ENCODE assay signal across 8 cellular contexts in the genomic region with DNA sequence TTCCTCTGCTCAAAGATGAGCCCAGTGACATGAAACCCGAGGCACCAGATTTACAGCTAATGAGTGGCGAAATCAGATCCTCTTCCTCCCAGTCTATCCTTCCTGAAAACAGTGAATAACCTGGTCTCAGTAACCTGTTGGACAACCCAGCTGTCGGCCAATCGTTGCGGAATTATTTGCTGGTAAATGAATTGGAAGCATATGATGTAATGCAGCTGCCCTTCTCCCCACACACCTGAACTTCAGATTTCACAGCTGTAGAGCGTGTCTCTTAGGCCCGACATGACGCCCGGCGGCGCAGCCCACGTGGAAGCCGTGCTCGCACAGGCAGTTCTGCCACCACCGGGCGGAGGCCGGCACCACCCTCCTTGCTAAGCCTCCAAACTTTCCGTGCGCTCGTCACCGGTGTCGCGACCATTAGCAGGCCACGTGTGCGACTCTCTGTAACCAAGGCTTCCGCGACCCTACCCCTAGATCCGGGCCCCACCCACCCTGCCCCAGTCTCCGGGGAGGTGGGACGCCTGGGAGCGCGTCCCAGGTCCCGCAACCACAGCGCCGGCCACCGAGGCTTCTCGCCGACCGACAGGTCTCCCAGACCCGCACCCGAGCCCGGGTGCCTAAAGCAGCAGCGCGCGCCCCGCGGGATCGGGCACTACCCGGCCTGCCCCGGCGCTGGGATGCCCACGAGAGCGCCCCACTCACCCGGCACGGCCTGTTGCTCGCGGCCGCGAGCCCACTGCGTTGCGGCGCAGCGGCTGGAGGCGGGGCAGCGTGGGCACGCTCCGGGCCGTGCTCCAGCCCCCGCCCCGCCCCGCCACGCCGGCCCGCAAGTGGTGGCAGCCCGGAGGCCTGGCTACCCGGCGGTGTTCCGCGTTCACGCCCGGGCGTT. TPM values are rescaled to one million over a fixed set of nuclear protein-coding genes. Genes with fewer than 3 reads are reported as not detected.
DNase-seq lines count a peak whose midpoint lies in the region; ATAC-seq lines count a peak whose summit lies in the region.

A gene (minus strand): TSS at position 753 of the 889 bp plus-strand sequence. CDS start 4,838 bp downstream, outside the sequence.

- peak; percentile 39 for DNase-seq in A172 (ENCODE audit: low spot score)
- DNase-seq in NCI-H2196 treated with DMSO at 0.1 percent for 48 hours (lab: John Stamatoyannopoulos, UW; ENCODE audit: unreplicated experiment): peak; percentile 45
- peak; percentile 83 for DNase-seq in cerebellum (ENCODE audit: low spot score)
- peak; percentile 75 for DNase-seq in kidney tubule cell (ENCODE audit: low spot score)
- DNase-seq in stimulated activated CD4-positive, alpha-beta T cell treated with anti-CD3 and anti-CD28 coated beads, Interleukin-1b, Interleukin-23, amount 100 ng/mL, for 4 hours (ENCODE audit: low read depth in 2 of 2): peak; percentile 67 to 77

- ATAC-seq in GM18511 (IDR thresholded peaks at IDR 0.05; ENCODE audit: unreplicated experiment) (peak; percentile 88), HG03039 (IDR thresholded peaks at IDR 0.05; ENCODE audit: unreplicated experiment) (peak; percentile 85)
- peak; percentile 87 to 90 for ATAC-seq in activated CD4-positive, CD25-positive, alpha-beta regulatory T cell treated with anti-CD3 and anti-CD28 coated beads, Interleukin-2, amount 50 U/mL, for 24 hours

RNA-seq across cellular contexts. Expression of the gene that starts here (rescaled TPM):
- 36.4 and 42.3 TPM in 2 replicates for total RNA-seq in A172 (2014; rRNA removed; shearing (Covaris generic))
- 22.0 TPM for total RNA-seq in cerebellum

Comparison
In these comparisons a context has a peak if more than half of its experiments do, and no peak if none do; other contexts are left out.
1. Peak in every context shown above with its lines: DNase-seq and ATAC-seq.